ENCODE assay signal across 1 cellular context in genomic region chr3:168053115-168053514, GRCh38.
TF ChIP-seq lines count a peak whose summit lies in the region.

No MANE protein-coding gene starts in this region.

TF ChIP-seq in HepG2, 621 proteins besides CTCF, POLR2A, EP300 and RAD21:
- TF ChIP-seq ZNF770 (CRISPR knock-in tag; IDR thresholded peaks at IDR 0.05) = no peak
- no peak for TF ChIP-seq ZNF644 (CRISPR knock-in tag; IDR thresholded peaks at IDR 0.05; ENCODE audit: low read depth)
- no peak for TF ChIP-seq ZBTB8A (CRISPR knock-in tag; IDR thresholded peaks at IDR 0.05; ENCODE audit: borderline replicate concordance, low read depth)
- TF ChIP-seq THYN1 (CRISPR knock-in tag; IDR thresholded peaks at IDR 0.05; ENCODE audit: borderline replicate concordance, low read depth) = no peak
- no peak for TF ChIP-seq GPBP1L1 (CRISPR knock-in tag; IDR thresholded peaks at IDR 0.05)
- TF ChIP-seq ZNF264 (CRISPR knock-in tag; IDR thresholded peaks at IDR 0.05) = no peak
